ENCODE assay signal across 8 cellular contexts in genomic region chr17:1713878-1714487, GRCh38. TPM values are rescaled to one million over a fixed set of nuclear protein-coding genes. Genes with fewer than 3 reads are reported as not detected.
DNase-seq lines count a peak whose midpoint lies in the region; ATAC-seq, FAIRE-seq and TF ChIP-seq lines count a peak whose summit lies in the region.

No MANE protein-coding gene starts in this region.

- no peak for FAIRE-seq in D721Med (lab: Jason Lieb, UNC)

- intact Hi-C loops in spleen (cut with DNase I; ENCODE audit: low total_unique reads), result no loop called here

- no peaks in the 10 kb centered on the region for H3K27me3 ChIP-seq in iPS-15b (ENCODE audit: control insufficient read depth, insufficient read depth, low read length)
- H3K27me3 ChIP-seq in spleen (replicated peaks in 1 of 7), result peaks cover 0 to 37% (median 10%) of the 10 kb centered on the region in 7 donors

- peaks cover 15% of the 10 kb centered on the region for H3K27me3 Mint-ChIP-seq in activated CD8-positive, alpha-beta T cell treated with anti-CD3 and anti-CD28 coated beads, Interleukin-2, amount 10 ng/mL, durations not matched to agents 7 days and 5 days (ENCODE audit: low read depth)

- no peak for TF ChIP-seq POLR2A in spleen (IDR thresholded peaks at IDR 0.05)

- H3K4me3 ChIP-seq in iPS-15b (ENCODE audit: low read depth, low read length), result peak overlapping the region; percentile 84
- H3K4me3 ChIP-seq in spleen, result peak overlapping the region; percentile 20 to 93 (median 80)

- H3K4me3 Mint-ChIP-seq in activated CD8-positive, alpha-beta T cell treated with anti-CD3 and anti-CD28 coated beads, Interleukin-2, amount 10 ng/mL, durations not matched to agents 7 days and 5 days, result peak overlapping the region; percentile 34

- peaks cover 11% of the 10 kb centered on the region for H3K36me3 Mint-ChIP-seq in activated CD8-positive, alpha-beta T cell treated with anti-CD3 and anti-CD28 coated beads, Interleukin-2, amount 10 ng/mL, durations not matched to agents 7 days and 5 days (ENCODE audit: low read depth)

- POLR2A ChIA-PET in activated CD8-positive, alpha-beta T cell treated with anti-CD3 and anti-CD28 coated beads, Interleukin-2, amount 10 ng/mL, durations not matched to agents 7 days and 5 days (lab: Charles Lee), result interaction anchor here (0.6 kb wide), 1 partner anchor 9 kb away, joined by 4 read pairs; no protein-coding TSS in a partner anchor

- ATAC-seq in activated CD8-positive, alpha-beta T cell treated with anti-CD3 and anti-CD28 coated beads, Interleukin-2, amount 10 ng/mL, durations not matched to agents 7 days and 5 days, result no peak
- no peak for ATAC-seq in GM21786 (IDR thresholded peaks at IDR 0.05; ENCODE audit: unreplicated experiment)

- peaks cover 41% of the 10 kb centered on the region for H3K4me1 Mint-ChIP-seq in activated CD8-positive, alpha-beta T cell treated with anti-CD3 and anti-CD28 coated beads, Interleukin-2, amount 10 ng/mL, durations not matched to agents 7 days and 5 days (ENCODE audit: low read depth)

- peak overlapping the region; percentile 54 for H3K9ac ChIP-seq in iPS-15b (ENCODE audit: low read depth, low read length)

- TF ChIP-seq CTCF in D721Med (IDR thresholded peaks at IDR 0.05; ENCODE audit: insufficient read depth, missing control alignments) (peak; percentile 53), spleen (IDR thresholded peaks at IDR 0.05 in 8 of 11, conservative IDR thresholded peaks at IDR 0.05 in 3 of 11) (peak in 4 of 11 experiments; percentile 14 to 22 (median 16))

- 13 to 24% (median 18%) methylated on average over 10 to 11 of the region's 11 CpGs for whole genome bisulfite sequencing in spleen, 5 donors

- no peaks in the 10 kb centered on the region for H3K9me3 ChIP-seq in iPS-15b (ENCODE audit: control insufficient read depth, insufficient read depth, low read length)
- H3K9me3 ChIP-seq in spleen, result no peaks in the 10 kb centered on the region

- H3K4me1 ChIP-seq in iPS-15b (ENCODE audit: control insufficient read depth, insufficient read depth, low read length), result peaks cover 8% of the 10 kb centered on the region
- H3K4me1 ChIP-seq in spleen, result peaks cover 13 to 91% (median 84%) of the 10 kb centered on the region in 6 donors

- CTCF ChIA-PET in activated CD8-positive, alpha-beta T cell treated with anti-CD3 and anti-CD28 coated beads, Interleukin-2, amount 10 ng/mL, durations not matched to agents 7 days and 5 days (lab: Charles Lee), result interaction anchor here (1.1 to 2.6 kb wide), 4 partner anchors 41 to 157 kb away, joined by 3 to 10 read pairs (median 4); no protein-coding TSS in a partner anchor

- peak overlapping the region; percentile 39 to 100 (median 98) for H3K27ac ChIP-seq in spleen

- no peak overlapping the region for H3K27ac Mint-ChIP-seq in activated CD8-positive, alpha-beta T cell treated with anti-CD3 and anti-CD28 coated beads, Interleukin-2, amount 10 ng/mL, durations not matched to agents 7 days and 5 days

- no peaks in the 10 kb centered on the region for H3K9me3 Mint-ChIP-seq in activated CD8-positive, alpha-beta T cell treated with anti-CD3 and anti-CD28 coated beads, Interleukin-2, amount 10 ng/mL, durations not matched to agents 7 days and 5 days (ENCODE audit: insufficient read depth)

- peak; percentile 66 for DNase-seq in D721Med (ENCODE audit: insufficient read length, low spot score)
- peak; percentile 57 for DNase-seq in HuH-7.5 (ENCODE audit: low spot score)
- no peak for DNase-seq in activated CD8-positive, alpha-beta T cell treated with anti-CD3 and anti-CD28 coated beads, Interleukin-2, amount 10 ng/mL, durations not matched to agents 7 days and 5 days
- no peak for DNase-seq in spleen
- no peak for DNase-seq in hepatic stellate cell (ENCODE audit: low spot score)
- no peak for DNase-seq in activated CD4-positive, alpha-beta T cell treated with anti-CD3 and anti-CD28 coated beads for 1 hour

- H3K36me3 ChIP-seq in iPS-15b (ENCODE audit: control insufficient read depth, insufficient read depth, low read length), result peaks cover 16% of the 10 kb centered on the region
- H3K36me3 ChIP-seq in spleen, result peaks cover 0 to 36% (median 16%) of the 10 kb centered on the region in 6 donors

RNA-seq across cellular contexts. Expression of gene TLCD2, which starts 3.8 kb away (rescaled TPM):
- total RNA-seq in activated CD8-positive, alpha-beta T cell treated with anti-CD3 and anti-CD28 coated beads, Interleukin-2, amount 10 ng/mL, durations not matched to agents 7 days and 5 days, result under 1 TPM in 1 of 2 experiments, not detected in 1; 0.13 TPM
- total RNA-seq in spleen, result 1 to 10 TPM; 1.7 to 5.4 (median 3.1) TPM
- under 1 TPM; 0.26 to 0.67 (median 0.28) TPM for polyA plus RNA-seq in spleen

RNA-seq across cellular contexts. Expression of gene WDR81, which starts 10.5 kb away (rescaled TPM):
- total RNA-seq in activated CD8-positive, alpha-beta T cell treated with anti-CD3 and anti-CD28 coated beads, Interleukin-2, amount 10 ng/mL, durations not matched to agents 7 days and 5 days, result 10 to 100 TPM; 29.4 to 30.8 TPM
- total RNA-seq in spleen, result 10 to 100 TPM; 38.2 to 74.7 (median 54.7) TPM
- polyA plus RNA-seq in spleen, result 10 to 100 TPM; 16.2 to 41.3 (median 29.3) TPM

RNA-seq across cellular contexts. Expression of gene SERPINF2, which starts 28.7 kb away (rescaled TPM):
- under 1 TPM; 0.16 to 0.31 TPM for total RNA-seq in activated CD8-positive, alpha-beta T cell treated with anti-CD3 and anti-CD28 coated beads, Interleukin-2, amount 10 ng/mL, durations not matched to agents 7 days and 5 days
- 1 to 10 TPM; 1.6 to 7.9 (median 5.0) TPM for total RNA-seq in spleen
- polyA plus RNA-seq in spleen, result 1 to 10 TPM; 3.5 to 7.0 (median 4.9) TPM

RNA-seq across cellular contexts. Expression of gene PRPF8, which starts 29.3 kb away (rescaled TPM):
- 100 to 1,000 TPM; 309 to 321 TPM for total RNA-seq in activated CD8-positive, alpha-beta T cell treated with anti-CD3 and anti-CD28 coated beads, Interleukin-2, amount 10 ng/mL, durations not matched to agents 7 days and 5 days
- 100 to 1,000 TPM; 210 to 320 (median 268) TPM for total RNA-seq in spleen
- polyA plus RNA-seq in spleen, result 10 to 100 TPM; 67.2 to 91.8 (median 74.8) TPM

RNA-seq across cellular contexts. Expression of gene SERPINF1, which starts 47.9 kb away (rescaled TPM):
- 1 to 10 TPM; 3.9 to 6.0 TPM for total RNA-seq in activated CD8-positive, alpha-beta T cell treated with anti-CD3 and anti-CD28 coated beads, Interleukin-2, amount 10 ng/mL, durations not matched to agents 7 days and 5 days
- total RNA-seq in spleen, result 100 to 1,000 TPM in 5 of 7 donors, 10 to 100 TPM in 2; 79.8 to 361 (median 192) TPM
- 100 to 1,000 TPM in 1 of 3 donors, 10 to 100 TPM in 2; 53.5 to 132 (median 99.5) TPM for polyA plus RNA-seq in spleen

Comparison
In these comparisons a context has a peak if more than half of its experiments do, and no peak if none do; other contexts are left out.
1. DNase-seq: peak in D721Med (single experiment) and HuH-7.5 (single experiment); none in activated CD8-positive, alpha-beta T cell treated with anti-CD3 and anti-CD28 coated beads, Interleukin-2, amount 10 ng/mL, durations not matched to agents 7 days and 5 days (single experiment), spleen (single experiment), hepatic stellate cell (single experiment) and activated CD4-positive, alpha-beta T cell treated with anti-CD3 and anti-CD28 coated beads for 1 hour (single experiment).